1 cellular context compared by ENCODE assay signal in genomic region chr12:104958009-104958945, GRCh38.
TF ChIP-seq lines count a peak whose summit lies in the region.

Gene SLC41A2, minus strand, starts transcription at chr12:104958290. Its CDS starts 29,763 bp downstream, at chr12:104928527.

TF ChIP-seq in K562, 482 proteins besides CTCF, POLR2A, EP300 and RAD21 (continued from another document and continues in another):
- TF ChIP-seq AFF1 (IDR thresholded peaks at IDR 0.05; ENCODE audit: low read depth in 1 of 2, partially characterized antibody in 2 of 2) (no peak), GABPB2 (CRISPR knock-in tag; conservative IDR thresholded peaks at IDR 0.05) (no peak), CHD1 (IDR thresholded peaks at IDR 0.05; ENCODE audit: low read length) (no peak), TARDBP (IDR thresholded peaks at IDR 0.05) (0 out of 2 replicates have a peak, but pooled peaks have one; percentile 56), MNT (conservative IDR thresholded peaks at IDR 0.05) (peak; percentile 82 to 92), ZNF197 (CRISPR knock-in tag; IDR thresholded peaks at IDR 0.05; ENCODE audit: low read depth) (no peak), REST (CRISPR knock-in tag; IDR thresholded peaks at IDR 0.05; ENCODE audit: low read depth) (no peak), PHTF2 (CRISPR knock-in tag; IDR thresholded peaks at IDR 0.05) (no peak), ELK1 (CRISPR knock-in tag; IDR thresholded peaks at IDR 0.05) (no peak), FOS (IDR thresholded peaks at IDR 0.05; ENCODE audit: extremely low read depth, insufficient read length) (no peak), HIVEP1 (CRISPR knock-in tag; IDR thresholded peaks at IDR 0.05) (no peak), ZNF408 (CRISPR knock-in tag; IDR thresholded peaks at IDR 0.05; ENCODE audit: low read depth) (no peak), TBP (optimal IDR thresholded peaks at IDR 0.05; ENCODE audit: low read depth, low read length) (no peak), NELFE (IDR thresholded peaks at IDR 0.05; ENCODE audit: insufficient read depth, insufficient read length) (no peak), GABPA (tag; conservative IDR thresholded peaks at IDR 0.05; ENCODE audit: low read depth) (no peak), HES1 (IDR thresholded peaks at IDR 0.05; ENCODE audit: low read depth) (no peak), NFE2 (IDR thresholded peaks at IDR 0.05; ENCODE audit: low read depth) (peak; percentile 70), ZNF232 (CRISPR knock-in tag; IDR thresholded peaks at IDR 0.05) (no peak), KAT8 (IDR thresholded peaks at IDR 0.05; ENCODE audit: low read depth) (no peak), RCOR1 (IDR thresholded peaks at IDR 0.05; ENCODE audit: borderline replicate concordance in 1 of 2, low read depth in 2 of 2, low read length in 2 of 2) (0 out of 4 replicates have a peak, but pooled peaks of 1 of the 2 experiments have one; percentile 30), E2F3 (CRISPR knock-in tag; IDR thresholded peaks at IDR 0.05) (no peak), ZSCAN29 (IDR thresholded peaks at IDR 0.05) (no peak), RNF219 (CRISPR knock-in tag; IDR thresholded peaks at IDR 0.05) (no peak), MAFG (tag; conservative IDR thresholded peaks at IDR 0.05) (peak; percentile 93), E2F6 (IDR thresholded peaks at IDR 0.05; ENCODE audit: borderline replicate concordance in 1 of 2, extremely low read depth in 1 of 2, insufficient read depth in 1 of 2, insufficient read length in 1 of 2, low read depth in 1 of 2, low read length in 1 of 2, poor library complexity in 1 of 2, severe bottlenecking in 1 of 2) (peak in 1 of 2 experiments; percentile 47), JUNB (CRISPR knock-in tag; conservative IDR thresholded peaks at IDR 0.05) (no peak), ZNF431 (CRISPR knock-in tag; IDR thresholded peaks at IDR 0.05) (no peak), FOXP4 (CRISPR knock-in tag; IDR thresholded peaks at IDR 0.05; ENCODE audit: borderline replicate concordance) (no peak), ZNF695 (CRISPR knock-in tag; IDR thresholded peaks at IDR 0.05) (no peak), STAT5A (IDR thresholded peaks at IDR 0.05; ENCODE audit: borderline replicate concordance, low read length) (no peak), L3MBTL2 (IDR thresholded peaks at IDR 0.05) (peak; percentile 75), ZNF224 (CRISPR knock-in tag; IDR thresholded peaks at IDR 0.05) (no peak), ZNF639 (CRISPR knock-in tag; conservative IDR thresholded peaks at IDR 0.05 in 1 of 2, IDR thresholded peaks at IDR 0.05 in 1 of 2) (no peak), IFI16 (CRISPR knock-in tag; IDR thresholded peaks at IDR 0.05) (no peak), ETS2 (tag; IDR thresholded peaks at IDR 0.05; ENCODE audit: borderline replicate concordance, poor library complexity, severe bottlenecking) (no peak), ZNF143 (CRISPR knock-in tag; IDR thresholded peaks at IDR 0.05) (no peak), PTRF (tag; IDR thresholded peaks at IDR 0.05) (no peak), MCM3 (IDR thresholded peaks at IDR 0.05) (no peak), NFATC3 (IDR thresholded peaks at IDR 0.05) (no peak), HMG20B (CRISPR knock-in tag; IDR thresholded peaks at IDR 0.05) (no peak), POLR2B (IDR thresholded peaks at IDR 0.05; ENCODE audit: low read depth, partially characterized antibody) (no peak)
